ENCODE assay signal across 40 cellular contexts in the genomic region with DNA sequence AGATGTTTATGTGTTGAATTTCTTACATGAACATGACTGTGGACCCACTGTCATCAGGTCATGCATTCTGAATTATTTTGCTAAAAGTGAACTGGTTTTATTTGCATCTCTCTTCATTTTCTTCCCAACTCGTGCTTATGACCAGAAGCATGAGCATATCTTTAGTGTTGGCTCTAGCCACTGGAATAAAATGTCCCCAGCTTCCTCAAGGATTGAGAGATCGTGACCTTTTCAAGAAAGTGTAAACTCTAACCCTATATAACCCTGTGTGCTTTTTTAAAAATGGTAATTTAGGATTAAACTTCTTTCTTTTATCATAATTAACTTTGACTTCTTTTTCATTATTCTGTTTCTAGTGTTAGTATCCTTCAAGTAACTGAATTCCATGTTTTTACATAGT.
"Had no signal": no experiment of that assay in that cellular context is flagged by ENCODE, and none has a peak within 500 bp of the region (broad histone marks: within the 10 kb centered on the region; RNA-seq: fewer than 3 reads in every experiment).

No MANE protein-coding gene starts in this region.

- H3K27ac ChIP-seq: adrenal gland, ascending aorta, body of pancreas, brain microvascular endothelial cell, breast epithelium, cardiac muscle cell had no signal

- ATAC-seq: activated naive CD4-positive, alpha-beta T cell treated with anti-CD3 and anti-CD28 coated beads, Interleukin-2, amount 50 U/mL, for 72 hours; activated naive CD8-positive, alpha-beta T cell treated with anti-CD3 and anti-CD28 coated beads, Interleukin-2, amount 50 U/mL, for 24 hours; activated T-cell treated with anti-CD3 and anti-CD28 coated beads, Interleukin-2, amount 50 U/mL, for 4 hours; activated T-cell treated with anti-CD3 and anti-CD28 coated beads, Interleukin-2, amount 50 U/mL, for 72 hours; activated T-helper 17 cell treated with anti-CD3 and anti-CD28 coated beads, Interleukin-2, amount 50 U/mL, for 72 hours; body of pancreas had no signal

- FAIRE-seq: astrocyte, bronchial epithelial cell had no signal

- H3K36me3 ChIP-seq: adrenal gland, ascending aorta, brain microvascular endothelial cell, breast epithelium, cardiac muscle cell had no signal

- H3K9me3 Mint-ChIP-seq: activated naive CD4-positive, alpha-beta T cell treated with anti-CD3 and anti-CD28 coated beads for 36 hours; activated naive CD4-positive, alpha-beta T cell treated with anti-CD3 and anti-CD28 coated beads, Interleukin-2, amount 10 ng/mL, durations not matched to agents 7 days and 5 days; activated naive CD8-positive, alpha-beta T cell treated with anti-CD3 and anti-CD28 coated beads for 36 hours; activated naive CD8-positive, alpha-beta T cell treated with anti-CD3 and anti-CD28 coated beads, Interleukin-2, amount 10 ng/mL, durations not matched to agents 7 days and 5 days; activated naive CD8-positive, alpha-beta T cell treated with anti-CD3 and anti-CD28 coated beads, Interleukin-2, amount 50 U/mL, for 24 hours; activated T-cell treated with anti-CD3 and anti-CD28 coated beads, Interleukin-2, amount 50 U/mL, for 24 hours; activated T-cell treated with anti-CD3 and anti-CD28 coated beads, Interleukin-2, amount 50 U/mL, for 4 hours; activated T-cell treated with anti-CD3 and anti-CD28 coated beads, Interleukin-2, amount 50 U/mL, for 72 hours; activated T-helper 1 cell treated with anti-CD3 and anti-CD28 coated beads, Interleukin-12 subunit alpha, Interleukin-12 subunit beta, Interleukin-2, Interleukin-4 antibody, amounts not matched to agents 30 ng/mL and 10 ng/mL and 1 ng/mL, durations not matched to agents 14 hours and 24 hours and 36 hours; activated T-helper 17 cell treated with anti-CD3 and anti-CD28 coated beads, Interleukin-2, amount 50 U/mL, for 72 hours; activated T-helper 2 cell treated with anti-CD3 and anti-CD28 coated beads, Interferon-gamma antibody, Interleukin-2, Interleukin-4, amounts not matched to agents 10 μg/mL and 5 μg/mL and 100 μg/mL, durations not matched to agents 14 hours and 24 hours and 36 hours; brain; central memory CD8-positive, alpha-beta T cell had no signal

- DNase-seq: activated effector memory CD4-positive, alpha-beta T cell treated with anti-CD3 and anti-CD28 coated beads, Interleukin-2, amount 50 U/mL, for 16 hours; activated effector memory CD4-positive, alpha-beta T cell treated with Interleukin-2 at 50 U/mL for 16 hours; activated gamma-delta T cell; activated gamma-delta T cell treated with Interleukin-2 at 50 U/mL for 16 hours; activated naive CD4-positive, alpha-beta T cell; activated naive CD4-positive, alpha-beta T cell treated with anti-CD3 and anti-CD28 coated beads for 36 hours; activated naive CD4-positive, alpha-beta T cell treated with anti-CD3 and anti-CD28 coated beads, Interleukin-2, amount 10 ng/mL, durations not matched to agents 7 days and 5 days; activated naive CD4-positive, alpha-beta T cell treated with anti-CD3 and anti-CD28 coated beads, Interleukin-2, amount 50 U/mL, for 16 hours; activated naive CD4-positive, alpha-beta T cell treated with Interleukin-2 at 50 U/mL for 16 hours; activated naive CD8-positive, alpha-beta T cell treated with anti-CD3 and anti-CD28 coated beads for 36 hours; activated naive CD8-positive, alpha-beta T cell treated with anti-CD3 and anti-CD28 coated beads, Interleukin-2, amount 10 ng/mL, durations not matched to agents 7 days and 5 days; activated naive CD8-positive, alpha-beta T cell treated with anti-CD3 and anti-CD28 coated beads, Interleukin-2, amount 50 U/mL, for 24 hours; activated T-cell treated with anti-CD3 and anti-CD28 coated beads, Interleukin-2, amount 50 U/mL, for 1 hour; activated T-cell treated with anti-CD3 and anti-CD28 coated beads, Interleukin-2, amount 50 U/mL, for 24 hours; activated T-cell treated with anti-CD3 and anti-CD28 coated beads, Interleukin-2, amount 50 U/mL, for 4 hours; activated T-cell treated with anti-CD3 and anti-CD28 coated beads, Interleukin-2, amount 50 U/mL, for 48 hours; activated T-cell treated with anti-CD3 and anti-CD28 coated beads, Interleukin-2, amount 50 U/mL, for 72 hours; adrenal gland; amniotic stem cell; amygdala; anterior cingulate cortex; aorta; body of pancreas; brain microvascular endothelial cell; caudate nucleus; central memory CD4-positive, alpha-beta T cell; cerebellar nuclear complex had no signal

- H3K4me3 Mint-ChIP-seq: activated naive CD4-positive, alpha-beta T cell treated with anti-CD3 and anti-CD28 coated beads for 36 hours; activated naive CD4-positive, alpha-beta T cell treated with anti-CD3 and anti-CD28 coated beads, Interleukin-2, amount 10 ng/mL, durations not matched to agents 7 days and 5 days; activated naive CD4-positive, alpha-beta T cell treated with anti-CD3 and anti-CD28 coated beads, Interleukin-2, amount 50 U/mL, for 24 hours; activated naive CD8-positive, alpha-beta T cell; activated naive CD8-positive, alpha-beta T cell treated with anti-CD3 and anti-CD28 coated beads for 36 hours; activated naive CD8-positive, alpha-beta T cell treated with anti-CD3 and anti-CD28 coated beads, Interleukin-2, amount 10 ng/mL, durations not matched to agents 7 days and 5 days; activated naive CD8-positive, alpha-beta T cell treated with anti-CD3 and anti-CD28 coated beads, Interleukin-2, amount 50 U/mL, for 24 hours; activated T-cell treated with anti-CD3 and anti-CD28 coated beads, Interleukin-2, amount 50 U/mL, for 24 hours; activated T-cell treated with anti-CD3 and anti-CD28 coated beads, Interleukin-2, amount 50 U/mL, for 4 hours; activated T-cell treated with anti-CD3 and anti-CD28 coated beads, Interleukin-2, amount 50 U/mL, for 72 hours; activated T-helper 1 cell treated with anti-CD3 and anti-CD28 coated beads, Interleukin-12 subunit alpha, Interleukin-12 subunit beta, Interleukin-2, Interleukin-4 antibody, amounts not matched to agents 30 ng/mL and 10 ng/mL and 1 ng/mL, durations not matched to agents 14 hours and 24 hours and 36 hours; activated T-helper 17 cell treated with anti-CD3 and anti-CD28 coated beads, Interleukin-2, amount 50 U/mL, for 72 hours; brain; central memory CD8-positive, alpha-beta T cell had no signal

- H3K4me1 ChIP-seq: adrenal gland, ascending aorta, breast epithelium had no signal

- H3K27ac Mint-ChIP-seq: activated naive CD4-positive, alpha-beta T cell treated with anti-CD3 and anti-CD28 coated beads for 36 hours; activated naive CD4-positive, alpha-beta T cell treated with anti-CD3 and anti-CD28 coated beads, Interleukin-2, amount 10 ng/mL, durations not matched to agents 7 days and 5 days; activated naive CD4-positive, alpha-beta T cell treated with anti-CD3 and anti-CD28 coated beads, Interleukin-2, amount 50 U/mL, for 24 hours; activated naive CD4-positive, alpha-beta T cell treated with anti-CD3 and anti-CD28 coated beads, Interleukin-2, amount 50 U/mL, for 72 hours; activated naive CD8-positive, alpha-beta T cell; activated naive CD8-positive, alpha-beta T cell treated with anti-CD3 and anti-CD28 coated beads for 36 hours; activated naive CD8-positive, alpha-beta T cell treated with anti-CD3 and anti-CD28 coated beads, Interleukin-2, amount 10 ng/mL, durations not matched to agents 7 days and 5 days; activated naive CD8-positive, alpha-beta T cell treated with anti-CD3 and anti-CD28 coated beads, Interleukin-2, amount 50 U/mL, for 24 hours; activated T-cell treated with anti-CD3 and anti-CD28 coated beads, Interleukin-2, amount 50 U/mL, for 24 hours; activated T-cell treated with anti-CD3 and anti-CD28 coated beads, Interleukin-2, amount 50 U/mL, for 72 hours; activated T-helper 1 cell treated with anti-CD3 and anti-CD28 coated beads, Interleukin-12 subunit alpha, Interleukin-12 subunit beta, Interleukin-2, Interleukin-4 antibody, amounts not matched to agents 30 ng/mL and 10 ng/mL and 1 ng/mL, durations not matched to agents 14 hours and 24 hours and 36 hours; activated T-helper 17 cell treated with anti-CD3 and anti-CD28 coated beads, Interleukin-2, amount 50 U/mL, for 72 hours; activated T-helper 2 cell treated with anti-CD3 and anti-CD28 coated beads, Interferon-gamma antibody, Interleukin-2, Interleukin-4, amounts not matched to agents 10 μg/mL and 5 μg/mL and 100 μg/mL, durations not matched to agents 14 hours and 24 hours and 36 hours; brain had no signal

- H3K27me3 Mint-ChIP-seq: activated naive CD4-positive, alpha-beta T cell treated with anti-CD3 and anti-CD28 coated beads, Interleukin-2, amount 10 ng/mL, durations not matched to agents 7 days and 5 days; activated naive CD4-positive, alpha-beta T cell treated with anti-CD3 and anti-CD28 coated beads, Interleukin-2, amount 50 U/mL, for 24 hours; activated naive CD8-positive, alpha-beta T cell; activated naive CD8-positive, alpha-beta T cell treated with anti-CD3 and anti-CD28 coated beads for 36 hours; activated naive CD8-positive, alpha-beta T cell treated with anti-CD3 and anti-CD28 coated beads, Interleukin-2, amount 10 ng/mL, durations not matched to agents 7 days and 5 days; activated naive CD8-positive, alpha-beta T cell treated with anti-CD3 and anti-CD28 coated beads, Interleukin-2, amount 50 U/mL, for 24 hours; activated T-cell treated with anti-CD3 and anti-CD28 coated beads, Interleukin-2, amount 50 U/mL, for 24 hours; activated T-helper 17 cell treated with anti-CD3 and anti-CD28 coated beads, Interleukin-2, amount 50 U/mL, for 72 hours; brain; central memory CD8-positive, alpha-beta T cell had no signal

- H3K4me1 Mint-ChIP-seq: activated naive CD4-positive, alpha-beta T cell treated with anti-CD3 and anti-CD28 coated beads, Interleukin-2, amount 10 ng/mL, durations not matched to agents 7 days and 5 days had no signal

- H3K9me3 ChIP-seq: adrenal gland, ascending aorta, body of pancreas, breast epithelium had no signal

- H3K27me3 ChIP-seq: adrenal gland, ascending aorta, body of pancreas, brain microvascular endothelial cell, breast epithelium, cardiac muscle cell had no signal

- H3K4me3 ChIP-seq: adrenal gland, ascending aorta, body of pancreas, breast epithelium, cardiac muscle cell had no signal
